8 cellular contexts compared by ENCODE assay signal in the genomic region with DNA sequence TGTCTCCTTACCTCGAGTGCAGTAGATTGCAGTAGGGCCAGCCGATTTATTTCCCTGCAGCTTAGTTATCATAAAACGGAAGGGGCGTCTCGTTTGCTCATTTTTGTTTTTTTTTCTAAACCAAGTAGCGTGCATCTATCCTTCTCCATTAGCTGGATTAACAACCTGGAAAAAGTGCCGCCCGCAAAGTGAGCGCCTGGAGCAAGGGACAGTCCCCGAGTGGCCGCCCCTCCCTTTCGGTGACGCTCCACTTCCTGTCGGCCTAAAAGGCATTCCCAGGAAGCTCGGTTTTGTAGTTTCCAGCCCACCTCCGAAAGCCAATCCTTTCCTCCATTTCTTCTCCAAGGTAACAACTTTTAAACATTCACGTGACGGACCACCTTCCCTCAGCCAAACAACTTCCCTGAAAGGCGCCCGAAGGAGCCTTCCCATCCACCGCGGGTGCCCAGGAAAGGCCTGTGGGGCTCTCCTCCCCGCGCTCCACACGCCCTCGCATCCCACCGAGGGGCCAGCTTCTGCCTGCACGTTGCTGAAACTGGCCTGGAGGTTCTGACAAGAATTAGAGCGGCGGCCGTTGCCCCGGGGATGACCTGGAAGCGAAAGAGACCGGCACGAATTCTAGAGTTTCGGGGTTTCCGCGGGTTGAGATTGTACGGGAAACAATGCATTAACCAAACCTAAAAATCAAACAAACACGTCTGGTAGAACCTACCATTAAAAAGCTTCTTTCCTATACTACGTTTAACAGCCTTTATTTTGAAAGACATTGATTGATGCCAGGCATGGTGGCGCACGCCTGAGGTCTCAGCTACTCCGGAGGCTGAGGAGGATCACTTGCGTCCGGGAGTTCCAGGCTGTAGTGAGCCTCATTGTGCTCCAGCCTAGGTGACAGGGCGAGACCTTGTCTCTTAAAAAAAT.
DNase-seq lines count a peak whose midpoint lies in the region; ATAC-seq and TF ChIP-seq lines count a peak whose summit lies in the region.

A gene with protein sequence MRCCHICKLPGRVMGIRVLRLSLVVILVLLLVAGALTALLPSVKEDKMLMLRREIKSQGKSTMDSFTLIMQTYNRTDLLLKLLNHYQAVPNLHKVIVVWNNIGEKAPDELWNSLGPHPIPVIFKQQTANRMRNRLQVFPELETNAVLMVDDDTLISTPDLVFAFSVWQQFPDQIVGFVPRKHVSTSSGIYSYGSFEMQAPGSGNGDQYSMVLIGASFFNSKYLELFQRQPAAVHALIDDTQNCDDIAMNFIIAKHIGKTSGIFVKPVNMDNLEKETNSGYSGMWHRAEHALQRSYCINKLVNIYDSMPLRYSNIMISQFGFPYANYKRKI (minus strand): TSS at position 221 of the 918 bp plus-strand sequence. CDS start 6,085 bp downstream, outside the sequence.

- H3K4me1 Mint-ChIP-seq in T-helper 2 cell treated with Interferon-gamma antibody and Interleukin-4, amounts not matched to agents 5 μg/mL and 100 μg/mL, for 36 hours (ENCODE audit: low read depth) = peaks cover 42% of the 10 kb centered on the region

- TF ChIP-seq POLR2A in GM15510 (IDR thresholded peaks at IDR 0.05; ENCODE audit: borderline replicate concordance, extremely low read depth, insufficient read length) = peak; percentile 41

- peak within 1 kb of the TSS; percentile 98 for H3K27ac Mint-ChIP-seq in T-helper 2 cell treated with Interferon-gamma antibody and Interleukin-4, amounts not matched to agents 5 μg/mL and 100 μg/mL, for 36 hours

- no peaks in the 10 kb centered on the region for H3K27me3 Mint-ChIP-seq in T-helper 2 cell treated with Interferon-gamma antibody and Interleukin-4, amounts not matched to agents 5 μg/mL and 100 μg/mL, for 36 hours (ENCODE audit: low read depth)

- H3K36me3 Mint-ChIP-seq in T-helper 2 cell treated with Interferon-gamma antibody and Interleukin-4, amounts not matched to agents 5 μg/mL and 100 μg/mL, for 36 hours (ENCODE audit: low read depth) = peaks cover 34% of the 10 kb centered on the region

- peak; percentile 44 for ATAC-seq in HG02884 (IDR thresholded peaks at IDR 0.05; ENCODE audit: unreplicated experiment)
- ATAC-seq in GM18520 (IDR thresholded peaks at IDR 0.05; ENCODE audit: unreplicated experiment) = no peak

- in situ Hi-C loops in astrocyte of the cerebellum (cut with HindIII; ENCODE audit: low sequenced_read_pairs) = no loop called here

- TF ChIP-seq CTCF in astrocyte of the cerebellum (IDR thresholded peaks at IDR 0.05; ENCODE audit: low read depth, low read length, missing control alignments) = no peak

- DNase-seq in NCI-H1694 (lab: John Stamatoyannopoulos, UW) (peak; percentile 95), astrocyte of the cerebellum (ENCODE audit: low read depth) (peak; percentile 41), hepatic stellate cell (ENCODE audit: low spot score) (peak; percentile 73), putamen (ENCODE audit: low spot score) (peak; percentile 90)
- DNase-seq in T-helper 2 cell treated with Interferon-gamma antibody and Interleukin-4, amounts not matched to agents 5 μg/mL and 100 μg/mL, for 36 hours (ENCODE audit: low spot score) = peak; percentile 63

- H3K4me3 ChIP-seq in astrocyte of the cerebellum (ENCODE audit: low read depth, low read length) = peak within 1 kb of the TSS; percentile 87

- peaks cover 16% of the 10 kb centered on the region for H3K9me3 Mint-ChIP-seq in T-helper 2 cell treated with Interferon-gamma antibody and Interleukin-4, amounts not matched to agents 5 μg/mL and 100 μg/mL, for 36 hours

- H3K4me3 Mint-ChIP-seq in T-helper 2 cell treated with Interferon-gamma antibody and Interleukin-4, amounts not matched to agents 5 μg/mL and 100 μg/mL, for 36 hours = peak within 1 kb of the TSS; percentile 97

Comparison
In these comparisons a context has a peak if more than half of its experiments do, and no peak if none do; other contexts are left out.
1. DNase-seq: peak in every context shown above with its lines; median percentile 95 in NCI-H1694; 90 in putamen; 73 in hepatic stellate cell; 63 in T-helper 2 cell treated with Interferon-gamma antibody and Interleukin-4, amounts not matched to agents 5 μg/mL and 100 μg/mL, for 36 hours; 41 in astrocyte of the cerebellum.